In genomic region chr5:140111859-140112551, GRCh38 we compare ENCODE assay signal across 10 cellular contexts. TPM values are rescaled to one million over a fixed set of nuclear protein-coding genes. Genes with fewer than 3 reads are reported as not detected.
DNase-seq lines count a peak whose midpoint lies in the region; TF ChIP-seq lines count a peak whose summit lies in the region.
"Had no signal": no experiment of that assay in that cellular context is flagged by ENCODE, and none has a peak within 500 bp of the region (broad histone marks: within the 10 kb centered on the region; RNA-seq: fewer than 3 reads in every experiment).

No MANE protein-coding gene starts in this region.

- no peaks in the 10 kb centered on the region for H3K9me3 Mint-ChIP-seq in T-helper 2 cell treated with Interferon-gamma antibody and Interleukin-4, amounts not matched to agents 5 μg/mL and 100 μg/mL, for 36 hours
- H3K9me3 Mint-ChIP-seq in endothelial cell (ENCODE audit: unreplicated experiment): no peaks in the 10 kb centered on the region

- H3K9ac ChIP-seq in smooth muscle cell (ENCODE audit: low read depth): no peak overlapping the region

- peaks cover 32% of the 10 kb centered on the region for H3K79me2 ChIP-seq in smooth muscle cell (ENCODE audit: low read depth)

- no peak overlapping the region for H3K27ac ChIP-seq in smooth muscle cell (ENCODE audit: low read depth)

- no peak for TF ChIP-seq POLR2A in NB4 (IDR thresholded peaks at IDR 0.05; ENCODE audit: extremely low read depth, insufficient read length)

- 45% methylated on average over 8 of the region's 8 CpGs for WGBS in smooth muscle cell (ENCODE audit: low lambda C conversion rate)

- H3K4me3 ChIP-seq in NB4 (ENCODE audit: low read depth, low read length) (no peak overlapping the region), smooth muscle cell (no peak overlapping the region)

- peaks cover 10% of the 10 kb centered on the region for H3F3A ChIP-seq in smooth muscle cell (ENCODE audit: low read depth)

- H3K27me3 Mint-ChIP-seq in T-helper 2 cell treated with Interferon-gamma antibody and Interleukin-4, amounts not matched to agents 5 μg/mL and 100 μg/mL, for 36 hours (ENCODE audit: low read depth): peaks cover 48% of the 10 kb centered on the region
- H3K27me3 Mint-ChIP-seq in endothelial cell (ENCODE audit: unreplicated experiment): peaks cover 14% of the 10 kb centered on the region

- H3K4me2 ChIP-seq in smooth muscle cell: peak overlapping the region; percentile 97

- no peak overlapping the region for H2AFZ ChIP-seq in smooth muscle cell (ENCODE audit: low read depth)

- H3K27me3 ChIP-seq in smooth muscle cell (ENCODE audit: low read depth): peaks cover 51% of the 10 kb centered on the region

- no peak for TF ChIP-seq CTCF in NB4 (IDR thresholded peaks at IDR 0.05; ENCODE audit: low read depth, low read length)
- TF ChIP-seq CTCF in endothelial cell (IDR thresholded peaks at IDR 0.05; ENCODE audit: unreplicated experiment): no peak
- no peak for TF ChIP-seq CTCF in smooth muscle cell (IDR thresholded peaks at IDR 0.05; ENCODE audit: borderline replicate concordance, insufficient read depth, poor library complexity, severe bottlenecking)

- no peaks in the 10 kb centered on the region for H3K36me3 ChIP-seq in smooth muscle cell (ENCODE audit: low read depth)

- H3K4me1 ChIP-seq in smooth muscle cell (ENCODE audit: low read depth): peaks cover 40% of the 10 kb centered on the region

- H3K27ac Mint-ChIP-seq in T-helper 2 cell treated with Interferon-gamma antibody and Interleukin-4, amounts not matched to agents 5 μg/mL and 100 μg/mL, for 36 hours: no peak overlapping the region
- no peak overlapping the region for H3K27ac Mint-ChIP-seq in endothelial cell (ENCODE audit: unreplicated experiment)

- peaks cover 74% of the 10 kb centered on the region for H4K20me1 ChIP-seq in smooth muscle cell (ENCODE audit: low read depth)

- peaks cover 13% of the 10 kb centered on the region for H3K36me3 Mint-ChIP-seq in T-helper 2 cell treated with Interferon-gamma antibody and Interleukin-4, amounts not matched to agents 5 μg/mL and 100 μg/mL, for 36 hours (ENCODE audit: low read depth)
- H3K36me3 Mint-ChIP-seq in endothelial cell (ENCODE audit: low read depth, unreplicated experiment): peaks cover 4% of the 10 kb centered on the region

- H3K4me3 Mint-ChIP-seq in T-helper 2 cell treated with Interferon-gamma antibody and Interleukin-4, amounts not matched to agents 5 μg/mL and 100 μg/mL, for 36 hours: peak overlapping the region; percentile 51
- peak overlapping the region; percentile 73 for H3K4me3 Mint-ChIP-seq in endothelial cell (ENCODE audit: unreplicated experiment)

- H3K9me3 ChIP-seq in smooth muscle cell (replicated peaks; ENCODE audit: low read depth): no peaks in the 10 kb centered on the region

- H3K4me1 Mint-ChIP-seq in T-helper 2 cell treated with Interferon-gamma antibody and Interleukin-4, amounts not matched to agents 5 μg/mL and 100 μg/mL, for 36 hours (ENCODE audit: low read depth): peaks cover 53% of the 10 kb centered on the region
- H3K4me1 Mint-ChIP-seq in endothelial cell (ENCODE audit: unreplicated experiment): peaks cover 32% of the 10 kb centered on the region

- no peak for DNase-seq in T-helper 2 cell treated with Interferon-gamma antibody and Interleukin-4, amounts not matched to agents 5 μg/mL and 100 μg/mL, for 36 hours (ENCODE audit: low spot score)
- DNase-seq in T-helper 2 cell: no peak
- DNase-seq in NB4 (ENCODE audit: low read depth): peak; percentile 44
- DNase-seq in endothelial cell (ENCODE audit: low spot score): no peak
- DNase-seq in smooth muscle cell (lab: John Stamatoyannopoulos, UW; ENCODE audit: unreplicated experiment): no peak
- no peak for DNase-seq in T1000 (lab: John Stamatoyannopoulos, UW)
- DNase-seq in activated CD8-positive, alpha-beta memory T cell treated with anti-CD3 and anti-CD28 coated beads for 24 hours: no peak
- no peak for DNase-seq in NK-92 treated with Interleukin-12 subunit alpha and Interleukin-12 subunit beta, amount 100 ng/mL, for 24 hours (lab: John Stamatoyannopoulos, UW)
- DNase-seq: NCI-H2081 treated with DMSO at 0.1 percent for 48 hours, SW 1271 had no signal

RNA-seq across cellular contexts. Expression of gene PURA, which starts 1.9 kb away (rescaled TPM):
- total RNA-seq in endothelial cell (ENCODE audit: unreplicated experiment): 6.2 TPM
- total RNA-seq in smooth muscle cell: 9.4 and 9.8 TPM in 2 replicates
- polyA plus RNA-seq in smooth muscle cell: 5.2 and 5.9 TPM in 2 replicates

RNA-seq across cellular contexts. Expression of gene IGIP, which starts 13.7 kb away (rescaled TPM):
- total RNA-seq in endothelial cell (ENCODE audit: unreplicated experiment) (1.3 TPM), smooth muscle cell (2.5 and 4.3 TPM in 2 replicates)
- polyA plus RNA-seq in smooth muscle cell: 0.72 and 1.4 TPM in 2 replicates
